ENCODE assay signal across 29 cellular contexts in the genomic region with DNA sequence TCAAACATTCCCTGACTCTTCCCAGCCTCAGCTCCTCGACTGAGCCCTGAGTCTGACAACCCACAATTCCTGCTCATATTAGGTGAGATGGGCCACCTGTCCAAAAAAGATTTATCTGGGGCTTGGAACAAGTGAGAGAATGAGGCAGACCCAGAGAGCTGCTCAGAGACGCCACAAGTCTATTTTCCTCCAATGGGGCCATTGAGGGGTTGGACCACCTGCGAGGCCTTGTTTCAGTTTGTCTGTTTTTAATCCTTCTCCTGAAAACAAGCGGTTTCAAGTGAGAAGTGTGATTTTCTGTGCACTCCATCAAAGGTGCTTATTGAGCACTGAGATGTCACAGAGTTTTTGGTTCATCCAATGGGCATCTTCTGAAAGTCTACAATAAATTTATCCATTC.
"Had no signal": no experiment of that assay in that cellular context is flagged by ENCODE, and none has a peak within 500 bp of the region (broad histone marks: within the 10 kb centered on the region; RNA-seq: fewer than 3 reads in every experiment).

No MANE protein-coding gene starts in this region.

- H3K36me3 ChIP-seq: ovary, right lobe of liver, sigmoid colon, stomach, thoracic aorta, thyroid gland, tibial nerve, upper lobe of left lung, vagina had no signal

- H3K4me1 ChIP-seq: parathyroid adenoma, psoas muscle, right lobe of liver, sigmoid colon, stomach, thyroid gland, tibial nerve, upper lobe of left lung, vagina had no signal

- H3K4me1 Mint-ChIP-seq: naive B cell; neural crest cell; stimulated activated naive B cell treated with anti-CD40 and anti-IgM and Interleukin-4, amounts not matched to agents 10 μg/mL and 1 μg/mL and 100 μg/mL, for 72 hours had no signal

- H3K9me3 ChIP-seq: ovary, psoas muscle, right lobe of liver, sigmoid colon, stomach, thoracic aorta, thyroid gland, tibial nerve, upper lobe of left lung, vagina had no signal

- H3K27me3 Mint-ChIP-seq: naive thymus-derived CD8-positive, alpha-beta T cell; stimulated activated naive B cell treated with anti-CD40 and anti-IgM and Interleukin-4, amounts not matched to agents 10 μg/mL and 1 μg/mL and 100 μg/mL, for 72 hours; stimulated activated naive CD8-positive, alpha-beta T cell treated with anti-CD3 and anti-CD28 coated beads, Interleukin-15, Interleukin-2, amounts not matched to agents 100 ng/mL and 50 ng/mL, for 24 hours had no signal

- H2AFZ ChIP-seq: parathyroid adenoma had no signal

- ATAC-seq: naive thymus-derived CD8-positive, alpha-beta T cell; psoas muscle; right cardiac atrium; right lobe of liver; stimulated activated effector memory CD8-positive, alpha-beta T cell treated with anti-CD3 and anti-CD28 coated beads, Interleukin-12 subunit alpha, Interleukin-12 subunit beta, amount 100 ng/mL, for 72 hours; stimulated activated naive B cell treated with anti-CD40 and anti-IgM and Interleukin-4, amounts not matched to agents 10 μg/mL and 1 μg/mL and 100 μg/mL, for 72 hours had no signal

- H3K4me3 ChIP-seq: ovary, psoas muscle, right lobe of liver, sigmoid colon, stomach, thoracic aorta, thyroid gland, tibial nerve, upper lobe of left lung, vagina had no signal

- DNase-seq: naive B cell; naive thymus-derived CD8-positive, alpha-beta T cell; nephron progenitor cell; occipital lobe; ovary; posterior cingulate gyrus; psoas muscle; right cardiac atrium; right lobe of liver; sigmoid colon; small intestine; stimulated activated CD4-positive, alpha-beta T cell treated with anti-CD3 and anti-CD28 coated beads, Interleukin-15, amount 100 ng/mL, for 24 hours; stimulated activated CD4-positive, alpha-beta T cell treated with anti-CD3 and anti-CD28 coated beads, Interleukin-2, amount 100 ng/mL, for 24 hours; stimulated activated CD4-positive, alpha-beta T cell treated with anti-CD3 and anti-CD28 coated beads, Interleukin-2, amount 100 ng/mL, for 48 hours; stimulated activated CD4-positive, alpha-beta T cell treated with anti-CD3 and anti-CD28 coated beads, Interleukin-4, amount 100 ng/mL, for 24 hours; stimulated activated naive B cell treated with anti-CD40 and anti-IgM and Interleukin-4, amounts not matched to agents 10 μg/mL and 1 μg/mL and 100 μg/mL, for 72 hours; stimulated activated naive CD4-positive, alpha-beta T cell treated with Interleukin-2 at 50 U/mL for 16 hours; stomach; thyroid gland; trophoblast cell; upper lobe of left lung had no signal

- H3K79me2 ChIP-seq: parathyroid adenoma had no signal

- H3K27me3 ChIP-seq: ovary, right lobe of liver, sigmoid colon, stomach, thyroid gland, tibial nerve, upper lobe of left lung, vagina had no signal

- H3K9me3 Mint-ChIP-seq: naive B cell; naive thymus-derived CD8-positive, alpha-beta T cell; nephron progenitor cell; neural crest cell; stimulated activated effector memory CD8-positive, alpha-beta T cell treated with anti-CD3 and anti-CD28 coated beads, Interleukin-12 subunit alpha, Interleukin-12 subunit beta, amount 100 ng/mL, for 72 hours; stimulated activated naive CD8-positive, alpha-beta T cell treated with anti-CD3 and anti-CD28 coated beads, Interleukin-15, Interleukin-2, amounts not matched to agents 100 ng/mL and 50 ng/mL, for 24 hours had no signal

- H3K27ac ChIP-seq: ovary, parathyroid adenoma, psoas muscle, right lobe of liver, sigmoid colon, stomach, thoracic aorta, thyroid gland, tibial nerve, upper lobe of left lung, vagina had no signal

- H3K27ac Mint-ChIP-seq: naive B cell; nephron progenitor cell; progenitor cell of endocrine pancreas; stimulated activated effector memory CD8-positive, alpha-beta T cell treated with anti-CD3 and anti-CD28 coated beads, Interleukin-12 subunit alpha, Interleukin-12 subunit beta, amount 100 ng/mL, for 72 hours; stimulated activated naive B cell treated with anti-CD40 and anti-IgM and Interleukin-4, amounts not matched to agents 10 μg/mL and 1 μg/mL and 100 μg/mL, for 72 hours; stimulated activated naive CD8-positive, alpha-beta T cell treated with anti-CD3 and anti-CD28 coated beads, Interleukin-15, Interleukin-2, amounts not matched to agents 100 ng/mL and 50 ng/mL, for 24 hours had no signal

- H3K9ac ChIP-seq: parathyroid adenoma had no signal

- H3K4me3 Mint-ChIP-seq: naive B cell; naive thymus-derived CD8-positive, alpha-beta T cell; nephron progenitor cell; neural crest cell; stimulated activated effector memory CD8-positive, alpha-beta T cell treated with anti-CD3 and anti-CD28 coated beads, Interleukin-12 subunit alpha, Interleukin-12 subunit beta, amount 100 ng/mL, for 72 hours; stimulated activated naive B cell treated with anti-CD40 and anti-IgM and Interleukin-4, amounts not matched to agents 10 μg/mL and 1 μg/mL and 100 μg/mL, for 72 hours; stimulated activated naive CD8-positive, alpha-beta T cell treated with anti-CD3 and anti-CD28 coated beads, Interleukin-15, Interleukin-2, amounts not matched to agents 100 ng/mL and 50 ng/mL, for 24 hours had no signal

- H3K36me3 Mint-ChIP-seq: naive B cell; stimulated activated effector memory CD8-positive, alpha-beta T cell treated with anti-CD3 and anti-CD28 coated beads, Interleukin-12 subunit alpha, Interleukin-12 subunit beta, amount 100 ng/mL, for 72 hours had no signal
